In genomic region chr20:47358052-47358671, GRCh38 we compare ENCODE assay signal across 8 cellular contexts. TPM values are rescaled to one million over a fixed set of nuclear protein-coding genes. Genes with fewer than 3 reads are reported as not detected.
DNase-seq lines count a peak whose midpoint lies in the region; ATAC-seq, FAIRE-seq and TF ChIP-seq lines count a peak whose summit lies in the region.

No MANE protein-coding gene starts in this region.

- H3K4me3 ChIP-seq in ACC112 (ENCODE audit: low read depth, low read length) = peak overlapping the region; percentile 56
- peak overlapping the region; percentile 37; the same call in 1 of the 2 replicates for H3K4me3 ChIP-seq in HUES6 (ENCODE audit: low read depth, low read length)
- H3K4me3 ChIP-seq in bronchial epithelial cell (ENCODE audit: low read depth, low read length) = peak overlapping the region; percentile 15
- peak overlapping the region in 1 of 2 donors; percentile 23 for H3K4me3 ChIP-seq in muscle layer of colon (ENCODE audit: low read depth in 1 of 2, low read length in 2 of 2)

- H3K27ac ChIP-seq in ACC112 (ENCODE audit: low read depth, low read length) (peak overlapping the region; percentile 95), HUES6 (ENCODE audit: low read depth, low read length) (peak overlapping the region; percentile 100), muscle layer of colon (ENCODE audit: low read depth, low read length) (peak overlapping the region; percentile 94)

- H3K79me2 ChIP-seq in ACC112 (ENCODE audit: control insufficient read depth, insufficient read depth, low read length, unreplicated experiment) = peaks cover 38% of the 10 kb centered on the region

- H3K9me3 ChIP-seq in HUES6 (ENCODE audit: control insufficient read depth, insufficient read depth, low read depth, low read length) (no peaks in the 10 kb centered on the region), muscle layer of colon (ENCODE audit: low read length) (no peaks in the 10 kb centered on the region)

- H3K9ac ChIP-seq in HUES6 (ENCODE audit: low read length) (peak overlapping the region; percentile 95), muscle layer of colon (ENCODE audit: low read length) (peak overlapping the region; percentile 82)

- no peaks in the 10 kb centered on the region for H3K36me3 ChIP-seq in ACC112 (ENCODE audit: insufficient read depth, low read length)
- H3K36me3 ChIP-seq in HUES6 (ENCODE audit: control insufficient read depth, insufficient read depth, low read length) = peaks cover 9% of the 10 kb centered on the region; the same call in 1 of the 2 replicates
- H3K36me3 ChIP-seq in bronchial epithelial cell (ENCODE audit: control insufficient read depth, insufficient read depth, low read length) = no peaks in the 10 kb centered on the region
- H3K36me3 ChIP-seq in muscle layer of colon (ENCODE audit: insufficient read depth, low read length) = no peaks in the 10 kb centered on the region

- H2AFZ ChIP-seq in ACC112 (ENCODE audit: low read length, unreplicated experiment) = peak overlapping the region; percentile 16

- FAIRE-seq in bronchial epithelial cell (lab: Jason Lieb, UNC) = no peak
- no peak for FAIRE-seq in GM19239 (lab: Jason Lieb, UNC)

- ATAC-seq in HG02588 (IDR thresholded peaks at IDR 0.05; ENCODE audit: unreplicated experiment) (no peak), GM19023 (IDR thresholded peaks at IDR 0.05; ENCODE audit: unreplicated experiment) (no peak)

- TF ChIP-seq CTCF in bronchial epithelial cell (IDR thresholded peaks at IDR 0.05; ENCODE audit: insufficient read depth, low read length, severe bottlenecking) = no peak

- DNase-seq in bronchial epithelial cell (ENCODE audit: low read depth) (no peak), GM19239 (ENCODE audit: insufficient read length, low spot score) (no peak), DMS79 treated with DMSO at 0.1 percent for 48 hours (lab: John Stamatoyannopoulos, UW) (no peak)

- H3K4me1 ChIP-seq in ACC112 (ENCODE audit: control insufficient read depth, insufficient read depth, low read length, unreplicated experiment) (peaks cover 80% of the 10 kb centered on the region), HUES6 (ENCODE audit: control insufficient read depth, insufficient read depth, low read length) (peaks cover 90% of the 10 kb centered on the region), muscle layer of colon (ENCODE audit: insufficient read depth, low read length) (peaks cover 82% of the 10 kb centered on the region)

- H3K27me3 ChIP-seq in ACC112 (ENCODE audit: insufficient read depth, low read length) (no peaks in the 10 kb centered on the region), HUES6 (ENCODE audit: control insufficient read depth, insufficient read depth, low read length) (no peaks in the 10 kb centered on the region), bronchial epithelial cell (ENCODE audit: control insufficient read depth, insufficient read depth, low read length) (no peaks in the 10 kb centered on the region), muscle layer of colon (ENCODE audit: control insufficient read depth in 1 of 2, insufficient read depth in 2 of 2, low read length in 2 of 2) (no peaks in the 10 kb centered on the region)

RNA-seq across cellular contexts. Expression of gene ZMYND8, which starts 1.7 kb away (rescaled TPM):
- 13.4 and 14.7 TPM in 2 replicates for total RNA-seq in bronchial epithelial cell
